Comparison of ENCODE assay signal across 18 cellular contexts in the genomic region with DNA sequence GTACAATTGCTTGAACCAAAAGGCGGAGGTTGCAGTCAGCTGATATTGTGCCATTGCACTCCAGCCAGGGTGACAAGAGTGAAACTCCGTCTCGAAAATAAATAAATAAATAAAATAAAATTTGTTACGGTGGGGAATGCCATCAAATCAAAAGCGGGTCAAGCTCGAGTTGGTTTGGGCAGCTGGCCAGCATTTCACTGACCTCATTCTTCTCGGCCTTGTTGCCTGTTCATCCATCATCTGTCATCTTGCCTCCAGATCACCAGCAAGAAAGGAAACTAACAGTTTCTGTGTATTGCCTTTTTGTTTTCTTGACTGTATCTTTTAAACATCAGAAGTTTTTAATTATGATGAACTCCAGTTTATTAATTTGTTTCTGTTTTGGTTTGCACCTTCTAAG. TPM values are rescaled to one million over a fixed set of nuclear protein-coding genes. Genes with fewer than 3 reads are reported as not detected.
A peak's percentile ranks its signal among the peaks of the same experiment; 100 is the strongest.
DNase-seq lines count a peak whose midpoint lies in the region; ATAC-seq, FAIRE-seq and TF ChIP-seq lines count a peak whose summit lies in the region.
"Had no signal": no experiment of that assay in that cellular context is flagged by ENCODE, and none has a peak within 500 bp of the region (broad histone marks: within the 10 kb centered on the region; RNA-seq: fewer than 3 reads in every experiment).

No MANE protein-coding gene starts in this region.

- H2AK5ac ChIP-seq in IMR-90 (ENCODE audit: low read depth, low read length): no peak overlapping the region

- no peak overlapping the region for H2BK15ac ChIP-seq in IMR-90 (ENCODE audit: low read depth, low read length)

- dilution Hi-C loops in IMR-90 (cut with HindIII; ENCODE audit: low sequenced_read_pairs, unreplicated experiment): no loop called here

- H3K4ac ChIP-seq in IMR-90 (ENCODE audit: low read depth, low read length): no peak overlapping the region

- intact Hi-C loops in IMR-90 (cut with micrococcal nuclease): no loop called here
- intact Hi-C loops in CD8-positive, alpha-beta T cell (cut with DNase I, micrococcal nuclease): no loop called here

- no peak overlapping the region for H3K18ac ChIP-seq in IMR-90 (ENCODE audit: low read depth, low read length)

- no peak for TF ChIP-seq RAD21 in IMR-90 (IDR thresholded peaks at IDR 0.05; ENCODE audit: low read length)

- no peaks in the 10 kb centered on the region for H4K20me1 ChIP-seq in IMR-90 (ENCODE audit: insufficient read depth, low read length)
- H4K20me1 ChIP-seq in astrocyte (ENCODE audit: insufficient read depth, low read length): no peaks in the 10 kb centered on the region

- no peak overlapping the region for H4K91ac ChIP-seq in IMR-90 (ENCODE audit: insufficient read depth, low read depth, low read length)

- H3K23ac ChIP-seq in IMR-90 (ENCODE audit: low read depth, low read length): no peak overlapping the region

- H3K36me3 Mint-ChIP-seq in astrocyte (ENCODE audit: low read depth, unreplicated experiment) (no peaks in the 10 kb centered on the region), type B pancreatic cell (no peaks in the 10 kb centered on the region)
- H3K36me3 Mint-ChIP-seq in CD8-positive, alpha-beta T cell: no peaks in the 10 kb centered on the region
- H3K36me3 Mint-ChIP-seq: CD4-positive, CD25-positive, alpha-beta regulatory T cell had no signal

- FAIRE-seq in astrocyte (lab: Jason Lieb, UNC) (no peak), GM12892 (lab: Jason Lieb, UNC) (no peak), GM12891 (lab: Jason Lieb, UNC) (no peak)
- FAIRE-seq: D721Med had no signal

- H4K8ac ChIP-seq in IMR-90 (ENCODE audit: low read depth in 2 of 2, low read length in 2 of 2): no peak overlapping the region

- no peak overlapping the region for H2AK9ac ChIP-seq in IMR-90 (replicated peaks; ENCODE audit: low read depth, low read length, poor library complexity)

- H3K4me3 ChIP-seq in IMR-90 (ENCODE audit: insufficient read depth, low read depth, low read length) (no peak overlapping the region), astrocyte (ENCODE audit: insufficient read depth, low read depth, low read length) (no peak overlapping the region)
- H3K4me3 ChIP-seq in CD8-positive, alpha-beta T cell (ENCODE audit: low read depth, low read length): no peak overlapping the region
- H3K4me3 ChIP-seq: PC-9 had no signal

- H2BK20ac ChIP-seq in IMR-90 (ENCODE audit: low read depth, low read length): no peak overlapping the region

- no peak overlapping the region for H3K14ac ChIP-seq in IMR-90 (replicated peaks; ENCODE audit: low read depth, low read length)

- no peak for ATAC-seq in IMR-90 (ENCODE audit: low read depth)
- no peak for ATAC-seq in CD8-positive, alpha-beta T cell

- H3K9me3 ChIP-seq in IMR-90 (ENCODE audit: control insufficient read depth, insufficient read depth, low read length): no peaks in the 10 kb centered on the region
- no peaks in the 10 kb centered on the region for H3K9me3 ChIP-seq in astrocyte (ENCODE audit: insufficient read depth, low read depth, low read length)
- no peaks in the 10 kb centered on the region for H3K9me3 ChIP-seq in CD8-positive, alpha-beta T cell (ENCODE audit: low read length)

- no peaks in the 10 kb centered on the region for H3K79me1 ChIP-seq in IMR-90 (ENCODE audit: low read depth in 1 of 2, low read length in 2 of 2)

- peak overlapping the region; percentile 76 for H3K4me2 ChIP-seq in IMR-90 (ENCODE audit: low read depth, low read length)
- no peak overlapping the region for H3K4me2 ChIP-seq in astrocyte (ENCODE audit: low read length)
- H3K4me2 ChIP-seq: PC-9 had no signal

- H3K4me1 Mint-ChIP-seq in astrocyte (ENCODE audit: low read depth, unreplicated experiment) (no peaks in the 10 kb centered on the region), type B pancreatic cell (ENCODE audit: unreplicated experiment) (peaks cover 8% of the 10 kb centered on the region)
- H3K4me1 Mint-ChIP-seq in CD8-positive, alpha-beta T cell (ENCODE audit: low read depth): no peaks in the 10 kb centered on the region
- H3K4me1 Mint-ChIP-seq: CD4-positive, CD25-positive, alpha-beta regulatory T cell had no signal

- WGBS in IMR-90 (ENCODE audit: extremely low coverage in 2 of 2, insufficient read length in 1 of 2), 2 experiments: no CpG with 5 or more reads among the region's 7 CpGs

- BruUV-seq in IMR-90 (replicated peaks; lab: Mats Ljungman, UMichigan): no TSS peak

- H3K36me3 ChIP-seq in IMR-90 (ENCODE audit: control insufficient read depth, insufficient read depth, low read length) (no peaks in the 10 kb centered on the region), astrocyte (ENCODE audit: insufficient read depth, low read length) (no peaks in the 10 kb centered on the region)
- no peaks in the 10 kb centered on the region for H3K36me3 ChIP-seq in CD8-positive, alpha-beta T cell (ENCODE audit: insufficient read depth, low read length)

- H3K79me2 ChIP-seq in astrocyte (ENCODE audit: insufficient read depth, low read length): no peaks in the 10 kb centered on the region

- DNase-seq in IMR-90 (no peak), astrocyte (ENCODE audit: low read depth) (peak; percentile 42), foreskin melanocyte (peak; percentile 27), retina (peak; percentile 37), GM12892 (ENCODE audit: insufficient read length) (no peak), GM12891 (ENCODE audit: insufficient read length, low spot score) (no peak), type B pancreatic cell (ENCODE audit: extremely low spot score, unreplicated experiment) (no peak)
- no peak for DNase-seq in CD8-positive, alpha-beta T cell
- DNase-seq: AML-193; CD4-positive, CD25-positive, alpha-beta regulatory T cell; DND-41; H7; NCI-H146; NCI-H2081 treated with DMSO at 0.1 percent for 48 hours; NCI-H345; NCI-H774; PC-9 had no signal

- H2BK120ac ChIP-seq in IMR-90 (ENCODE audit: low read depth, low read length): no peak overlapping the region

- H2BK5ac ChIP-seq in IMR-90 (ENCODE audit: low read depth, low read length, poor library complexity, severe bottlenecking): no peak overlapping the region

- no peaks in the 10 kb centered on the region for H3K4me1 ChIP-seq in IMR-90 (ENCODE audit: control insufficient read depth, insufficient read depth, low read length)
- H3K4me1 ChIP-seq in astrocyte (ENCODE audit: insufficient read depth, low read length): no peaks in the 10 kb centered on the region
- H3K4me1 ChIP-seq in CD8-positive, alpha-beta T cell (ENCODE audit: insufficient read depth, low read length): no peaks in the 10 kb centered on the region

- no peak for TF ChIP-seq POLR2A in IMR-90 (IDR thresholded peaks at IDR 0.05; ENCODE audit: low read depth, low read length)
- TF ChIP-seq POLR2A in GM12892 (IDR thresholded peaks at IDR 0.05; ENCODE audit: low read depth, low read length): no peak
- TF ChIP-seq POLR2A in GM12891 (IDR thresholded peaks at IDR 0.05; ENCODE audit: low read depth, low read length): no peak

- H3K4me3 Mint-ChIP-seq in astrocyte (ENCODE audit: unreplicated experiment): no peak overlapping the region
- H3K4me3 Mint-ChIP-seq in CD8-positive, alpha-beta T cell: no peak overlapping the region
- no peak overlapping the region for H3K4me3 Mint-ChIP-seq in type B pancreatic cell
- H3K4me3 Mint-ChIP-seq: CD4-positive, CD25-positive, alpha-beta regulatory T cell had no signal

- H3K27me3 ChIP-seq in IMR-90 (ENCODE audit: control insufficient read depth, insufficient read depth, low read length): no peaks in the 10 kb centered on the region
- H3K27me3 ChIP-seq in astrocyte (ENCODE audit: insufficient read depth, low read length): no peaks in the 10 kb centered on the region
- no peaks in the 10 kb centered on the region for H3K27me3 ChIP-seq in CD8-positive, alpha-beta T cell (ENCODE audit: insufficient read depth, low read length)

- POLR2A ChIA-PET in IMR-90 (lab: Charles Lee; ENCODE audit: unreplicated experiment): no interaction called here
- POLR2A ChIA-PET in CD8-positive, alpha-beta T cell (lab: Charles Lee): no interaction called here

- H4K5ac ChIP-seq in IMR-90 (ENCODE audit: low read depth, low read length): no peak overlapping the region

- H3K27ac ChIP-seq in IMR-90 (ENCODE audit: insufficient read depth, low read length): no peak overlapping the region
- H3K27ac ChIP-seq in astrocyte (ENCODE audit: low read depth, low read length): no peak overlapping the region
- H3K27ac ChIP-seq in CD8-positive, alpha-beta T cell (ENCODE audit: low read depth, low read length): no peak overlapping the region
- H3K27ac ChIP-seq: PC-9 had no signal

- no peak overlapping the region for H3K56ac ChIP-seq in IMR-90 (ENCODE audit: extremely low read depth, insufficient read depth, low read length)

- no peak overlapping the region for H3K9ac ChIP-seq in IMR-90 (ENCODE audit: low read depth, low read length)
- no peak overlapping the region for H3K9ac ChIP-seq in astrocyte (ENCODE audit: low read length)

- no peaks in the 10 kb centered on the region for H3K9me1 ChIP-seq in IMR-90 (ENCODE audit: insufficient read depth, low read length)

- in situ Hi-C loops in IMR-90 (cut with MboI; ENCODE audit: low sequenced_read_pairs): no loop called here

- H2AFZ ChIP-seq in IMR-90 (replicated peaks; ENCODE audit: low read length, poor library complexity) (no peak overlapping the region), astrocyte (ENCODE audit: low read depth, low read length) (no peak overlapping the region)
- H2AFZ ChIP-seq: PC-9 had no signal

- H3K27ac Mint-ChIP-seq in astrocyte (ENCODE audit: unreplicated experiment): no peak overlapping the region
- H3K27ac Mint-ChIP-seq in CD8-positive, alpha-beta T cell: no peak overlapping the region
- no peak overlapping the region for H3K27ac Mint-ChIP-seq in type B pancreatic cell
- H3K27ac Mint-ChIP-seq: CD4-positive, CD25-positive, alpha-beta regulatory T cell had no signal

- CTCF ChIA-PET in IMR-90 (lab: Yijun Ruan, JAX): no interaction called here
- CTCF ChIA-PET in CD8-positive, alpha-beta T cell (lab: Charles Lee): no interaction called here

- H3K27me3 Mint-ChIP-seq in astrocyte (ENCODE audit: low read depth, unreplicated experiment) (no peaks in the 10 kb centered on the region), type B pancreatic cell (no peaks in the 10 kb centered on the region)
- H3K27me3 Mint-ChIP-seq in CD8-positive, alpha-beta T cell (ENCODE audit: low read depth): no peaks in the 10 kb centered on the region

- H3K9me3 Mint-ChIP-seq in astrocyte (ENCODE audit: unreplicated experiment): peaks cover 7% of the 10 kb centered on the region
- peaks cover 7% of the 10 kb centered on the region for H3K9me3 Mint-ChIP-seq in CD8-positive, alpha-beta T cell
- H3K9me3 Mint-ChIP-seq in type B pancreatic cell: peaks cover 6% of the 10 kb centered on the region

- TF ChIP-seq CTCF in IMR-90 (conservative IDR thresholded peaks at IDR 0.05; ENCODE audit: low read depth, low read length): no peak
- TF ChIP-seq CTCF in astrocyte (IDR thresholded peaks at IDR 0.05; ENCODE audit: insufficient read depth, low read depth, low read length): no peak
- no peak for TF ChIP-seq CTCF in CD8-positive, alpha-beta T cell (IDR thresholded peaks at IDR 0.05)
- TF ChIP-seq CTCF in type B pancreatic cell (conservative IDR thresholded peaks at IDR 0.05): no peak

RNA-seq across cellular contexts. Expression of gene KLHL2, which starts 31.5 kb away (rescaled TPM):
- 12.4 and 20.6 TPM in 2 replicates for total RNA-seq in IMR-90 (2012; rRNA removed)
- polyA plus RNA-seq in IMR-90 (2012; rRNA removed): 8.7 and 11.0 TPM in 2 replicates
- polyA plus RNA-seq in IMR-90 (2012; cell fraction: cytosol; rRNA removed): 2.4 and 4.5 TPM in 2 replicates
- polyA plus RNA-seq in IMR-90 (2012; cell fraction: nucleus; rRNA removed; ENCODE audit: low replicate concordance): 1.0 and 11.6 TPM in 2 replicates
- 26.2 and 28.2 TPM in 2 replicates for total RNA-seq in astrocyte
- 19.3 TPM for polyA plus RNA-seq in GM12892 (2012; ENCODE audit: missing spikeins)
- 10 to 100 TPM; 17.5 to 18.4 TPM for total RNA-seq in CD8-positive, alpha-beta T cell
- 8.5 TPM for polyA plus RNA-seq in GM12891 (2012; ENCODE audit: low read depth, missing spikeins)
- 14.1 and 15.6 TPM in 2 replicates for total RNA-seq in type B pancreatic cell (ENCODE audit: low replicate concordance)

Comparison
In these comparisons a context has a peak if more than half of its experiments do, and no peak if none do; other contexts are left out.
1. DNase-seq: peak in astrocyte (single experiment), foreskin melanocyte (single experiment) and retina (single experiment); none in IMR-90 (single experiment), GM12892 (single experiment), CD8-positive, alpha-beta T cell (0 of 7), GM12891 (single experiment) and type B pancreatic cell (single experiment).